9 cellular contexts compared by ENCODE assay signal in genomic region chr20:63709149-63709527, GRCh38. TPM values are rescaled to one million over a fixed set of nuclear protein-coding genes. Genes with fewer than 3 reads are reported as not detected.
DNase-seq lines count a peak whose midpoint lies in the region; ATAC-seq, FAIRE-seq and TF ChIP-seq lines count a peak whose summit lies in the region.
"Had no signal": no experiment of that assay in that cellular context is flagged by ENCODE, and none has a peak within 500 bp of the region (broad histone marks: within the 10 kb centered on the region; RNA-seq: fewer than 3 reads in every experiment).

No MANE protein-coding gene starts in this region.

- H3K4me2 ChIP-seq in A549: peak overlapping the region; percentile 95

- H3K9me3 Mint-ChIP-seq in brain: peaks cover 7 to 14% (median 12%) of the 10 kb centered on the region in 5 experiments

- H3K27me3 ChIP-seq in mucosa of rectum (ENCODE audit: control insufficient read depth in 2 of 2, insufficient read depth in 2 of 2, low read length in 2 of 2): no peaks in the 10 kb centered on the region

- POLR2A ChIA-PET in A549 (lab: Yijun Ruan, JAX): interaction anchor here (2.5 kb wide), 1 partner anchor 156 kb away, joined by 11 read pairs; the partner anchor contains the start of gene TPD52L2
- POLR2A ChIA-PET in HEK293T (lab: Yijun Ruan, JAX): interaction anchor here (1.6 to 2.0 kb wide), 2 partner anchors 32 to 156 kb away, joined by 14 to 17 read pairs; partner anchors contain the start of gene TPD52L2

- H3K4me1 ChIP-seq in A549 (peaks cover 21% of the 10 kb centered on the region), mucosa of rectum (ENCODE audit: control insufficient read depth in 2 of 2, insufficient read depth in 2 of 2, low read length in 2 of 2) (peaks cover 21 to 23% of the 10 kb centered on the region in 2 donors)

- peak overlapping the region in 1 of 5 experiments; percentile 87 for H3K27ac Mint-ChIP-seq in brain

- ATAC-seq in A549: no peak
- ATAC-seq in GM21737 (IDR thresholded peaks at IDR 0.05; ENCODE audit: unreplicated experiment): no peak
- ATAC-seq in HG03460 (IDR thresholded peaks at IDR 0.05; ENCODE audit: unreplicated experiment): no peak

- TF ChIP-seq RAD21 in A549 (conservative IDR thresholded peaks at IDR 0.05 in 1 of 2, IDR thresholded peaks at IDR 0.05 in 1 of 2): no peak

- TF ChIP-seq EP300 in A549 (IDR thresholded peaks at IDR 0.05): no peak

- peaks cover 63% of the 10 kb centered on the region for H3K36me3 Mint-ChIP-seq in brain

- H3K36me3 ChIP-seq in mucosa of rectum (ENCODE audit: control insufficient read depth in 2 of 2, insufficient read depth in 2 of 2, low read length in 2 of 2): peaks cover 19 to 39% of the 10 kb centered on the region in 2 donors

- TF ChIP-seq CTCF in A549 (IDR thresholded peaks at IDR 0.05) (no peak), brain (conservative IDR thresholded peaks at IDR 0.05) (no peak)

- peak overlapping the region; percentile 82 to 86 (median 83) for H3K4me3 Mint-ChIP-seq in brain

- FAIRE-seq in A549 (lab: Jason Lieb, UNC): no peak
- FAIRE-seq: bronchial epithelial cell had no signal

- CTCF ChIA-PET in A549 (lab: Yijun Ruan, JAX) (interaction anchor here (0.6 to 1.6 kb wide), 2 partner anchors 17 to 31 kb away, joined by 3 to 5 read pairs; no protein-coding TSS in a partner anchor), HEK293T (lab: Yijun Ruan, JAX) (no interaction called here)

- H3K4me1 Mint-ChIP-seq in brain: peaks cover 45% of the 10 kb centered on the region

- H3K27ac ChIP-seq in A549 (no peak overlapping the region; a peak in 1 of 6 replicates), mucosa of rectum (ENCODE audit: low read depth in 2 of 2, low read length in 2 of 2) (no peak overlapping the region)

- TF ChIP-seq POLR2A in A549 (IDR thresholded peaks at IDR 0.05; ENCODE audit: low read length): no peak

- DNase-seq in A549 (ENCODE audit: low read depth in 1 of 2, low spot score in 1 of 2) (no peak), HEK293T (ENCODE audit: extremely low spot score) (peak; percentile 2), cortex of kidney (lab: John Stamatoyannopoulos, UW) (no peak), NCI-H1417 (lab: John Stamatoyannopoulos, UW) (no peak)

- H3K27me3 Mint-ChIP-seq in brain: peaks cover 3% of the 10 kb centered on the region

- WGBS in A549 (ENCODE audit: missing lambda C conversion rate): 91% methylated on average over 17 of the region's 17 CpGs

- H3K4me3 ChIP-seq in A549 (peak overlapping the region; percentile 98; the same call in 2 of the 3 replicates), mucosa of rectum (ENCODE audit: low read length in 2 of 2) (peak overlapping the region; percentile 80 to 81)

- H3K9me3 ChIP-seq in A549 (peaks cover 13% of the 10 kb centered on the region), mucosa of rectum (ENCODE audit: control insufficient read depth in 2 of 2, low read length in 2 of 2) (no peaks in the 10 kb centered on the region)

- H3K9ac ChIP-seq in mucosa of rectum (ENCODE audit: low read depth in 1 of 2, low read length in 2 of 2): peak overlapping the region in 1 of 2 donors; percentile 89

TF ChIP-seq in A549, 52 proteins besides CTCF, POLR2A, EP300 and RAD21:
- no peak for TF ChIP-seq TP53 (CRISPR knock-in tag; IDR thresholded peaks at IDR 0.05)
- TF ChIP-seq ZNF302 (CRISPR knock-in tag; IDR thresholded peaks at IDR 0.05): no peak
- TF ChIP-seq RFX5 (IDR thresholded peaks at IDR 0.05): no peak
- TF ChIP-seq ESRRA (IDR thresholded peaks at IDR 0.05; ENCODE audit: borderline replicate concordance, low read length): no peak
- no peak for TF ChIP-seq CEBPB (IDR thresholded peaks at IDR 0.05)
- TF ChIP-seq RARB (CRISPR knock-in tag; IDR thresholded peaks at IDR 0.05): no peak
- no peak for TF ChIP-seq PBX3 (IDR thresholded peaks at IDR 0.05)
- TF ChIP-seq ATOH8 (CRISPR knock-in tag; IDR thresholded peaks at IDR 0.05; ENCODE audit: low read depth): no peak

TF ChIP-seq in HEK293T, 16 proteins besides CTCF, POLR2A, EP300 and RAD21:
- no peak for TF ChIP-seq FOXK2 (IDR thresholded peaks at IDR 0.05)
- no peak for TF ChIP-seq SUZ12 (IDR thresholded peaks at IDR 0.05)
- no peak for TF ChIP-seq ZNF384 (IDR thresholded peaks at IDR 0.05)
- no peak for TF ChIP-seq BHLHE40 (IDR thresholded peaks at IDR 0.05; ENCODE audit: borderline replicate concordance)
- TF ChIP-seq PKNOX1 (IDR thresholded peaks at IDR 0.05): no peak
- no peak for TF ChIP-seq FOXM1 (IDR thresholded peaks at IDR 0.05; ENCODE audit: borderline replicate concordance)
- no peak for TF ChIP-seq HDGF (IDR thresholded peaks at IDR 0.05; ENCODE audit: borderline replicate concordance)
- no peak for TF ChIP-seq SP1 (IDR thresholded peaks at IDR 0.05)
- TF ChIP-seq ELF4 (IDR thresholded peaks at IDR 0.05): no peak
- TF ChIP-seq FOXA1 (IDR thresholded peaks at IDR 0.05): no peak
- TF ChIP-seq LEF1 (IDR thresholded peaks at IDR 0.05; ENCODE audit: borderline replicate concordance): no peak
- no peak for TF ChIP-seq CTBP1 (IDR thresholded peaks at IDR 0.05; ENCODE audit: borderline replicate concordance)
- TF ChIP-seq TARDBP (IDR thresholded peaks at IDR 0.05): no peak
- no peak for TF ChIP-seq NFRKB (IDR thresholded peaks at IDR 0.05)

RNA-seq across cellular contexts. Expression of gene ZGPAT, which starts 1.3 kb away (rescaled TPM):
- polyA plus RNA-seq in A549 (2011; rRNA removed) (9.2 and 9.5 TPM in 2 replicates), A549 (2017; fragmentation: RNase III; extraction: RNeasy Plus Mini Kit Qiagen cat#74134 plus additional on column Dnase treatment) (22.6 to 25.6 TPM (median 23.9 TPM) in 3 replicates), brain (ENCODE audit: insufficient read depth, low read depth, low replicate concordance) (24.3 TPM)
- polyA plus RNA-seq in A549 (2012; cell fraction: cytosol; rRNA removed): 28.6 and 32.6 TPM in 2 replicates
- 98.7 and 141 TPM in 2 replicates for polyA plus RNA-seq in A549 (2012; cell fraction: nucleus; rRNA removed)
- polyA minus RNA-seq in A549 (2011; rRNA and poly(A)+ RNA removed): 8.8 and 10.6 TPM in 2 replicates

RNA-seq across cellular contexts. Expression of gene ARFRP1, which starts 1.4 kb away (rescaled TPM):
- polyA plus RNA-seq in A549 (2011; rRNA removed) (14.1 and 25.1 TPM in 2 replicates), A549 (2017; fragmentation: RNase III; extraction: RNeasy Plus Mini Kit Qiagen cat#74134 plus additional on column Dnase treatment) (29.7 to 33.2 TPM (median 31.1 TPM) in 3 replicates), brain (ENCODE audit: insufficient read depth, low read depth, low replicate concordance) (49.6 TPM)
- 50.5 and 52.7 TPM in 2 replicates for polyA plus RNA-seq in A549 (2012; cell fraction: cytosol; rRNA removed)
- 81.2 and 97.2 TPM in 2 replicates for polyA plus RNA-seq in A549 (2012; cell fraction: nucleus; rRNA removed)
- polyA minus RNA-seq in A549 (2011; rRNA and poly(A)+ RNA removed): 14.8 TPM in 2 replicates

RNA-seq across cellular contexts. Expression of gene TNFRSF6B, which starts 12.7 kb away (rescaled TPM):
- 0.20 and 0.22 TPM in 2 replicates for polyA plus RNA-seq in A549 (2011; rRNA removed)
- polyA plus RNA-seq in A549 (2012; cell fraction: cytosol; rRNA removed): 2.3 and 4.3 TPM in 2 replicates
- 16.7 and 55.0 TPM in 2 replicates for polyA plus RNA-seq in A549 (2012; cell fraction: nucleus; rRNA removed)
- polyA plus RNA-seq in A549 (2017; fragmentation: RNase III; extraction: RNeasy Plus Mini Kit Qiagen cat#74134 plus additional on column Dnase treatment): 0.63 to 0.69 TPM (median 0.66 TPM) in 3 replicates
- polyA minus RNA-seq in A549 (2011; rRNA and poly(A)+ RNA removed): not detected in 2 replicates
- 7.1 TPM for polyA plus RNA-seq in brain (ENCODE audit: insufficient read depth, low read depth, low replicate concordance)

RNA-seq across cellular contexts. Expression of gene LIME1, which starts 27.3 kb away (rescaled TPM):
- 2.5 and 2.8 TPM in 2 replicates for polyA plus RNA-seq in A549 (2011; rRNA removed)
- 9.6 and 17.7 TPM in 2 replicates for polyA plus RNA-seq in A549 (2012; cell fraction: cytosol; rRNA removed)
- 114 and 216 TPM in 2 replicates for polyA plus RNA-seq in A549 (2012; cell fraction: nucleus; rRNA removed)
- polyA plus RNA-seq in A549 (2017; fragmentation: RNase III; extraction: RNeasy Plus Mini Kit Qiagen cat#74134 plus additional on column Dnase treatment): 5.9 to 7.2 TPM (median 6.5 TPM) in 3 replicates
- polyA minus RNA-seq in A549 (2011; rRNA and poly(A)+ RNA removed): 0.45 and 0.88 TPM in 2 replicates
- 5.6 TPM for polyA plus RNA-seq in brain (ENCODE audit: insufficient read depth, low read depth, low replicate concordance)

RNA-seq across cellular contexts. Expression of gene SLC2A4RG, which starts 30.4 kb away (rescaled TPM):
- 22.5 and 28.1 TPM in 2 replicates for polyA plus RNA-seq in A549 (2011; rRNA removed)
- 75.6 and 107 TPM in 2 replicates for polyA plus RNA-seq in A549 (2012; cell fraction: cytosol; rRNA removed)
- polyA plus RNA-seq in A549 (2012; cell fraction: nucleus; rRNA removed): 267 and 298 TPM in 2 replicates
- 59.6 to 64.7 TPM (median 64.6 TPM) in 3 replicates for polyA plus RNA-seq in A549 (2017; fragmentation: RNase III; extraction: RNeasy Plus Mini Kit Qiagen cat#74134 plus additional on column Dnase treatment)
- 5.8 and 14.9 TPM in 2 replicates for polyA minus RNA-seq in A549 (2011; rRNA and poly(A)+ RNA removed)
- 47.5 TPM for polyA plus RNA-seq in brain (ENCODE audit: insufficient read depth, low read depth, low replicate concordance)
